In the genomic region with DNA sequence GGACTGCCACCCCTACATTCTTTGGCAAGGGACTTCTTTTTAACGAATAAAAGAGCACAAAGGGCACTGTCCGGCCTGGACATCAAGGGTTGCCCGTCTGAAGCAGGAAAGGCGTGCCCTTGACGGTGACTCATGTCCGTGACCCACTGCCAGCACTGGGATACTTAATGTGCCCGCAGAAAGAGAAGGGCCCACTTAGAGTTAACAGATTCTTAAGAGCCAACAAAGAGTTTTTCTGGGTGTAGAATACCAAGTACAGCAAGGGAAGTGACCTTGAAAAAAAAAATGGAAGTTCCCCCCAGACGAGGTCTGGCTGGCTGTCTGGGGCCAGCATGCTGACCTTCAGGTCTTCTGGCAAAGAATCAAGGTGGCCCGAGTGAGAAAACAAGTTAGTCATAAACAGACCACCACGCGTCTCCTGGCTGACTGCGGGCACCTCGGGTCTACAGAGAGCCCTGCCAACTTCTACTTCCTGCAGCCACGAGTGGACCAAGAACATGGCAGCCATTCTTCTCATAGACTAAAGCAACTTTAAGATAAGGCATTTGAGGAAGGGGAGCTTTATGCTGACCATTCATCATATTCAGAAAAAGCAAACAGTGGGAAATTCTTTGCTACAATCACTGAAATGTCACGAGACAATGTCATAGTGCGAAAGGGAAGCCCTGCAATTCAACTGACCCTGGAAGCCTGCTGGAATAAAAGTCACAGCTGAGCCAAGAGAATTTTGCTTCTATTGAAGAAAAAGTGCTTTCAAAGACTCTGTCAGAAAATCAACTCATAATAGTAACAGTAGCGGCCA, we compare ENCODE assay signal across 10 cellular contexts. TPM values are rescaled to one million over a fixed set of nuclear protein-coding genes. Genes with fewer than 3 reads are reported as not detected.
A peak's percentile ranks its signal among the peaks of the same experiment; 100 is the strongest.
DNase-seq lines count a peak whose midpoint lies in the region; ATAC-seq and TF ChIP-seq lines count a peak whose summit lies in the region.
"Had no signal": no experiment of that assay in that cellular context is flagged by ENCODE, and none has a peak within 500 bp of the region (broad histone marks: within the 10 kb centered on the region; RNA-seq: fewer than 3 reads in every experiment).

No MANE protein-coding gene starts in this region.

- H3K27me3 ChIP-seq in lower lobe of right lung (ENCODE audit: low read depth) (no peaks in the 10 kb centered on the region), testis (no peaks in the 10 kb centered on the region)
- H3K27me3 ChIP-seq: brain microvascular endothelial cell had no signal

- H3K4me1 ChIP-seq in lower lobe of right lung (peaks cover 62% of the 10 kb centered on the region), testis (peaks cover 21% of the 10 kb centered on the region)

- peaks cover 15% of the 10 kb centered on the region for H3K36me3 Mint-ChIP-seq in IgD-negative memory B cell
- peaks cover 15% of the 10 kb centered on the region for H3K36me3 Mint-ChIP-seq in T-helper 2 cell treated with Interferon-gamma antibody and Interleukin-4, amounts not matched to agents 5 μg/mL and 100 μg/mL, for 36 hours (ENCODE audit: low read depth)

- H3K36me3 ChIP-seq in lower lobe of right lung (peaks cover 34% of the 10 kb centered on the region), testis (ENCODE audit: low read depth, missing control alignments) (no peaks in the 10 kb centered on the region)

- no peaks in the 10 kb centered on the region for H3K27me3 Mint-ChIP-seq in IgD-negative memory B cell
- no peaks in the 10 kb centered on the region for H3K27me3 Mint-ChIP-seq in T-helper 2 cell treated with Interferon-gamma antibody and Interleukin-4, amounts not matched to agents 5 μg/mL and 100 μg/mL, for 36 hours (ENCODE audit: low read depth)
- H3K27me3 Mint-ChIP-seq: activated CD4-positive, alpha-beta T cell treated with anti-CD3 and anti-CD28 coated beads, Interleukin-2, amount 10 ng/mL, durations not matched to agents 24 days and 14 days had no signal

- H3K4me1 Mint-ChIP-seq in IgD-negative memory B cell, result peaks cover 32 to 60% (median 34%) of the 10 kb centered on the region in 3 donors
- peaks cover 39% of the 10 kb centered on the region for H3K4me1 Mint-ChIP-seq in T-helper 2 cell treated with Interferon-gamma antibody and Interleukin-4, amounts not matched to agents 5 μg/mL and 100 μg/mL, for 36 hours (ENCODE audit: low read depth)

- no peak overlapping the region for H3K4me3 Mint-ChIP-seq in IgD-negative memory B cell
- no peak overlapping the region for H3K4me3 Mint-ChIP-seq in T-helper 2 cell treated with Interferon-gamma antibody and Interleukin-4, amounts not matched to agents 5 μg/mL and 100 μg/mL, for 36 hours
- H3K4me3 Mint-ChIP-seq: activated CD4-positive, alpha-beta T cell treated with anti-CD3 and anti-CD28 coated beads, Interleukin-2, amount 10 ng/mL, durations not matched to agents 24 days and 14 days had no signal

- DNase-seq in lower lobe of right lung, result peak; percentile 84
- DNase-seq in testis, result peak; percentile 37
- DNase-seq in KG1 (lab: John Stamatoyannopoulos, UW), result no peak
- DNase-seq in NK-92 (lab: John Stamatoyannopoulos, UW; ENCODE audit: unreplicated experiment), result no peak
- DNase-seq in GM13977 (ENCODE audit: low spot score), result no peak
- DNase-seq in T-helper 2 cell treated with Interferon-gamma antibody and Interleukin-4, amounts not matched to agents 5 μg/mL and 100 μg/mL, for 36 hours (ENCODE audit: low spot score), result no peak
- DNase-seq: activated CD4-positive, alpha-beta T cell treated with anti-CD3 and anti-CD28 coated beads, Interleukin-2, amount 10 ng/mL, durations not matched to agents 24 days and 14 days; brain microvascular endothelial cell had no signal

- no peaks in the 10 kb centered on the region for H3K9me3 Mint-ChIP-seq in IgD-negative memory B cell
- no peaks in the 10 kb centered on the region for H3K9me3 Mint-ChIP-seq in T-helper 2 cell treated with Interferon-gamma antibody and Interleukin-4, amounts not matched to agents 5 μg/mL and 100 μg/mL, for 36 hours
- H3K9me3 Mint-ChIP-seq: activated CD4-positive, alpha-beta T cell treated with anti-CD3 and anti-CD28 coated beads, Interleukin-2, amount 10 ng/mL, durations not matched to agents 24 days and 14 days had no signal

- H3K27ac ChIP-seq in cingulate gyrus (ENCODE audit: low read depth, low read length) (peak overlapping the region; percentile 42), lower lobe of right lung (peak overlapping the region; percentile 79), testis (peak overlapping the region in 1 of 2 donors; percentile 52)
- H3K27ac ChIP-seq: brain microvascular endothelial cell had no signal

- peak overlapping the region; percentile 46 to 78 (median 60) for H3K27ac Mint-ChIP-seq in IgD-negative memory B cell
- no peak overlapping the region for H3K27ac Mint-ChIP-seq in T-helper 2 cell treated with Interferon-gamma antibody and Interleukin-4, amounts not matched to agents 5 μg/mL and 100 μg/mL, for 36 hours
- H3K27ac Mint-ChIP-seq: activated CD4-positive, alpha-beta T cell treated with anti-CD3 and anti-CD28 coated beads, Interleukin-2, amount 10 ng/mL, durations not matched to agents 24 days and 14 days had no signal

- no peak for TF ChIP-seq CTCF in lower lobe of right lung (IDR thresholded peaks at IDR 0.05)
- TF ChIP-seq CTCF in testis (IDR thresholded peaks at IDR 0.05), result no peak
- no peak for TF ChIP-seq CTCF in GM13977 (IDR thresholded peaks at IDR 0.05; ENCODE audit: extremely low read depth, insufficient read depth, missing control alignments)

- H3K4me3 ChIP-seq in lower lobe of right lung, result no peak overlapping the region
- H3K4me3 ChIP-seq in testis, result no peak overlapping the region

- in situ Hi-C loops in GM13977 (cut with MboI; ENCODE audit: low pct_unique_long_range_greater_than_20kb, low sequenced_read_pairs, unreplicated experiment), result no loop called here

- H3K9me3 ChIP-seq in lower lobe of right lung (no peaks in the 10 kb centered on the region), testis (no peaks in the 10 kb centered on the region)

- ATAC-seq in lower lobe of right lung, result peak; percentile 89 to 92

- no peak for TF ChIP-seq POLR2A in testis (IDR thresholded peaks at IDR 0.05)

- 32 to 46% methylated on average over 17 of the region's 17 CpGs for WGBS in testis, 2 donors

- intact Hi-C loops in lower lobe of right lung (cut with DNase I), result no loop called here
- intact Hi-C loops in testis (cut with DNase I; ENCODE audit: low total_unique reads), result no loop called here

RNA-seq across cellular contexts. Expression of gene SELPLG, which starts 10.4 kb away (rescaled TPM):
- polyA plus RNA-seq in IgD-negative memory B cell (37.0 TPM), testis (ENCODE audit: insufficient read depth, low read depth, low replicate concordance) (10.4 TPM)
- total RNA-seq in lower lobe of right lung (59.9 TPM), testis (1 to 10 TPM; 1.1 to 2.7 TPM)

RNA-seq across cellular contexts. Expression of gene TMEM119, which starts 46.3 kb away (rescaled TPM):
- polyA plus RNA-seq in IgD-negative memory B cell, result 0.33 TPM
- total RNA-seq in lower lobe of right lung, result 13.4 TPM
- 1 to 10 TPM; 5.3 to 9.6 TPM for total RNA-seq in testis
- 17.1 TPM for polyA plus RNA-seq in testis (ENCODE audit: insufficient read depth, low read depth, low replicate concordance)

Comparison
In these comparisons a context has a peak if more than half of its experiments do, and no peak if none do; other contexts are left out.
1. DNase-seq: peak in lower lobe of right lung (single experiment) and testis (single experiment); none in KG1 (single experiment), NK-92 (single experiment), GM13977 (single experiment) and T-helper 2 cell treated with Interferon-gamma antibody and Interleukin-4, amounts not matched to agents 5 μg/mL and 100 μg/mL, for 36 hours (single experiment).
2. RNA of gene SELPLG, which starts 10.4 kb away (total RNA-seq): 59.9 TPM in lower lobe of right lung (single experiment); 1.1 to 2.7 TPM in testis; every median in the first group is over 10 times any median in the second.